In the genomic region with DNA sequence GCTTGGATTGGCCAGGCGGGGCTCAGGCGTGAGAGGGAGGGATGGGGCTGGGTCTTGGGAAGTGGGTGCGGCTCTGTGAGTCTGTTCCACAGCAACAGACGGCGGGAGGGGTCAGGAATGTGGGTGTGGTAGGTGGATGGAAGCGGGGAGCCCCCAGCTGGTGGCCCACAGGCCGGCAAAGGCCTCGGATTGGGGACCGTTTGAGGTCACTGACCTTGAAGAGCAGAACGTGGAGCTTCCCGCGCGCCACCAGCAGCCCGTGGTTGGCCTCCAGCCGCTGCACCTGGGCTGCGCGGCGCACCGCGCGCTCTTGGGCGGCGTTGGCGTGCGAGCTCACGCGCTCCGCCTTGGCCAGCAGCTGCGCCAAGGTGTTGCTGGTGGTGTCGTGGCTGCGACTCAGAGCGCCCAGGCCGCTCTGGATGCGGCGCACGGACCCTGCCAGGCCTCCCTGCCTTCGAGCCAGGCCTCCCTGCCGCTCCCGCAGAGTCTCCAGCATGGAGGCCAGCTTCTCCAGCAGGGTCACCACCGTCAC, we compare ENCODE assay signal across 8 cellular contexts. TPM values are rescaled to one million over a fixed set of nuclear protein-coding genes. Genes with fewer than 3 reads are reported as not detected.
DNase-seq lines count a peak whose midpoint lies in the region; ATAC-seq, FAIRE-seq and TF ChIP-seq lines count a peak whose summit lies in the region.

No MANE protein-coding gene starts in this region.

- peaks cover 16% of the 10 kb centered on the region for H3K36me3 Mint-ChIP-seq in activated T-helper 2 cell treated with anti-CD3 and anti-CD28 coated beads, Interferon-gamma antibody, Interleukin-2, Interleukin-4, amounts not matched to agents 10 μg/mL and 5 μg/mL and 100 μg/mL, durations not matched to agents 14 hours and 24 hours and 36 hours (ENCODE audit: low read depth)

- CTCF ChIA-PET in HepG2 (lab: Yijun Ruan, JAX; ENCODE audit: low intra/inter-chr PET ratio, low total read pairs): no interaction called here

- H3K4me3 Mint-ChIP-seq in activated T-helper 2 cell treated with anti-CD3 and anti-CD28 coated beads, Interferon-gamma antibody, Interleukin-2, Interleukin-4, amounts not matched to agents 10 μg/mL and 5 μg/mL and 100 μg/mL, durations not matched to agents 14 hours and 24 hours and 36 hours (ENCODE audit: low read depth): peak overlapping the region; percentile 87

- no TSS peak for BruUV-seq in HepG2 (replicated peaks; lab: Mats Ljungman, UMichigan)

- DNase-seq in HepG2 (ENCODE audit: low spot score) (no peak), posterior vena cava (ENCODE audit: low spot score) (peak; percentile 97), KBM-7 (no peak)
- peak; percentile 37 for DNase-seq in activated T-helper 2 cell treated with anti-CD3 and anti-CD28 coated beads, Interferon-gamma antibody, Interleukin-2, Interleukin-4, amounts not matched to agents 10 μg/mL and 5 μg/mL and 100 μg/mL, durations not matched to agents 14 hours and 24 hours and 36 hours (ENCODE audit: low spot score)
- DNase-seq in effector CD8-positive, alpha-beta T cell (lab: John Stamatoyannopoulos, UW): no peak

- TF ChIP-seq CTCF in liver (IDR thresholded peaks at IDR 0.05; ENCODE audit: low read depth, low read length, missing input control): no peak
- TF ChIP-seq CTCF in HepG2 (CRISPR knock-in tag; IDR thresholded peaks at IDR 0.05): no peak
- TF ChIP-seq CTCF in gastroesophageal sphincter (IDR thresholded peaks at IDR 0.05): no peak

- H3K27me3 ChIP-seq in liver (ENCODE audit: control insufficient read depth in 4 of 4, insufficient read depth in 4 of 4, low read length in 3 of 4) (peaks cover 0 to 4% (median 0%) of the 10 kb centered on the region in 4 donors), HepG2 (ENCODE audit: control insufficient read depth in 1 of 2, insufficient read depth in 2 of 2, low read length in 2 of 2) (peaks cover 1 to 33% of the 10 kb centered on the region in 2 experiments; a peak in 3 of 5 replicates), gastroesophageal sphincter (no peaks in the 10 kb centered on the region)

- intact Hi-C loops in HepG2 (cut with micrococcal nuclease; ENCODE audit: unreplicated experiment) (no loop called here), posterior vena cava (cut with DNase I) (loop anchor here in 1 of 2 donors (5.0 to 10.0 kb wide), 2 partner anchors 42 to 65 kb away; a partner anchor contains a TSS)
- intact Hi-C loops in activated T-helper 2 cell treated with anti-CD3 and anti-CD28 coated beads, Interferon-gamma antibody, Interleukin-2, Interleukin-4, amounts not matched to agents 10 μg/mL and 5 μg/mL and 100 μg/mL, durations not matched to agents 14 hours and 24 hours and 36 hours (cut with micrococcal nuclease): loop anchor here (1.0 to 10.0 kb wide), 10 partner anchors 31 to 695 kb away; a partner anchor contains a TSS

- H3K4me3 ChIP-seq in liver (ENCODE audit: low read depth in 1 of 3, low read length in 3 of 3) (peak overlapping the region in 2 of 3 donors; percentile 45 to 50), HepG2 (replicated peaks in 1 of 3; ENCODE audit: insufficient read depth in 1 of 3, low read depth in 2 of 3, low read length in 3 of 3) (no peak overlapping the region), gastroesophageal sphincter (peak overlapping the region; percentile 50 to 83)

- no peak for ATAC-seq in HepG2
- ATAC-seq in HG03139 (IDR thresholded peaks at IDR 0.05; ENCODE audit: unreplicated experiment): peak; percentile 40
- ATAC-seq in gastroesophageal sphincter: peak; percentile 93

- H3K79me2 ChIP-seq in HepG2 (ENCODE audit: insufficient read depth, low read length): no peaks in the 10 kb centered on the region

- no peaks in the 10 kb centered on the region for H3K9me3 Mint-ChIP-seq in activated T-helper 2 cell treated with anti-CD3 and anti-CD28 coated beads, Interferon-gamma antibody, Interleukin-2, Interleukin-4, amounts not matched to agents 10 μg/mL and 5 μg/mL and 100 μg/mL, durations not matched to agents 14 hours and 24 hours and 36 hours

- H4K20me1 ChIP-seq in HepG2 (ENCODE audit: insufficient read depth, low read length): no peaks in the 10 kb centered on the region

- WGBS in liver: 6% methylated on average over 40 of the region's 40 CpGs
- 49% methylated on average over 8 of the region's 40 CpGs for WGBS in HepG2 (ENCODE audit: low lambda C conversion rate)
- 0% methylated on average over 1 to 9 of the region's 40 CpGs for WGBS in gastroesophageal sphincter (ENCODE audit: low coverage in 1 of 2), 2 donors

- in situ Hi-C loops in HepG2 (cut with HindIII; ENCODE audit: extremely low pct_ligation_motif_present, low pct_unique_long_range_greater_than_20kb) (loop anchor here (10.0 kb wide), 1 partner anchor 295 kb away; no protein-coding TSS in a partner anchor), KBM-7 (cut with MboI; ENCODE audit: low pct_unique_long_range_greater_than_20kb, low sequenced_read_pairs) (no loop called here)

- no peaks in the 10 kb centered on the region for H3K9me3 ChIP-seq in liver (ENCODE audit: control insufficient read depth in 4 of 4, low read length in 3 of 4)
- H3K9me3 ChIP-seq in HepG2 (ENCODE audit: low read length): no peaks in the 10 kb centered on the region
- H3K9me3 ChIP-seq in gastroesophageal sphincter: no peaks in the 10 kb centered on the region

- H3K9ac ChIP-seq in liver (ENCODE audit: low read depth in 1 of 2, low read length in 2 of 2) (no peak overlapping the region), HepG2 (ENCODE audit: insufficient read depth, low read depth, low read length) (no peak overlapping the region)

- peak overlapping the region; percentile 70 to 79 for H3K27ac ChIP-seq in liver (ENCODE audit: low read depth in 1 of 2, low read length in 2 of 2)
- no peak overlapping the region for H3K27ac ChIP-seq in HepG2 (ENCODE audit: extremely low read length, insufficient read depth, low read length)
- peak overlapping the region; percentile 93 to 100 (median 99) for H3K27ac ChIP-seq in gastroesophageal sphincter

- TF ChIP-seq EP300 in HepG2 (IDR thresholded peaks at IDR 0.05; ENCODE audit: low read depth in 2 of 2, low read length in 2 of 2) (no peak), HepG2 (CRISPR knock-in tag; IDR thresholded peaks at IDR 0.05; ENCODE audit: borderline replicate concordance) (no peak), gastroesophageal sphincter (IDR thresholded peaks at IDR 0.05) (no peak)

- H3K36me3 ChIP-seq in liver (ENCODE audit: control insufficient read depth in 4 of 4, insufficient read depth in 3 of 4, low read depth in 1 of 4, low read length in 3 of 4) (no peaks in the 10 kb centered on the region), HepG2 (replicated peaks in 1 of 2; ENCODE audit: control insufficient read depth in 1 of 2, insufficient read depth in 2 of 2, low read length in 2 of 2) (no peaks in the 10 kb centered on the region), gastroesophageal sphincter (no peaks in the 10 kb centered on the region)

- peaks cover 1% of the 10 kb centered on the region for H3K27me3 Mint-ChIP-seq in activated T-helper 2 cell treated with anti-CD3 and anti-CD28 coated beads, Interferon-gamma antibody, Interleukin-2, Interleukin-4, amounts not matched to agents 10 μg/mL and 5 μg/mL and 100 μg/mL, durations not matched to agents 14 hours and 24 hours and 36 hours (ENCODE audit: low read depth)

- H3K4me2 ChIP-seq in HepG2 (ENCODE audit: low read depth, low read length): no peak overlapping the region

- TF ChIP-seq RAD21 in liver (IDR thresholded peaks at IDR 0.05) (no peak), HepG2 (CRISPR knock-in tag; IDR thresholded peaks at IDR 0.05) (no peak)

- peak overlapping the region; percentile 90 for H3K27ac Mint-ChIP-seq in activated T-helper 2 cell treated with anti-CD3 and anti-CD28 coated beads, Interferon-gamma antibody, Interleukin-2, Interleukin-4, amounts not matched to agents 10 μg/mL and 5 μg/mL and 100 μg/mL, durations not matched to agents 14 hours and 24 hours and 36 hours

- FAIRE-seq in HepG2 (lab: Jason Lieb, UNC): no peak

- H3K4me1 ChIP-seq in liver (ENCODE audit: control insufficient read depth in 4 of 4, insufficient read depth in 4 of 4, low read length in 3 of 4) (peaks cover 5 to 14% (median 8%) of the 10 kb centered on the region in 4 donors), HepG2 (ENCODE audit: insufficient read depth, low read length) (no peaks in the 10 kb centered on the region), gastroesophageal sphincter (peaks cover 4 to 70% (median 20%) of the 10 kb centered on the region in 3 donors)

- no peak overlapping the region for H2AFZ ChIP-seq in HepG2 (ENCODE audit: low read length)

- peaks cover 44% of the 10 kb centered on the region for H3K4me1 Mint-ChIP-seq in activated T-helper 2 cell treated with anti-CD3 and anti-CD28 coated beads, Interferon-gamma antibody, Interleukin-2, Interleukin-4, amounts not matched to agents 10 μg/mL and 5 μg/mL and 100 μg/mL, durations not matched to agents 14 hours and 24 hours and 36 hours (ENCODE audit: low read depth)

- POLR2A ChIA-PET in HepG2 (lab: Yijun Ruan, JAX): no interaction called here

- TF ChIP-seq POLR2A in HepG2 (IDR thresholded peaks at IDR 0.05; ENCODE audit: insufficient read depth in 1 of 2, low read depth in 2 of 2, low read length in 2 of 2) (no peak), gastroesophageal sphincter (IDR thresholded peaks at IDR 0.05) (no peak)

RNA-seq across cellular contexts. Expression of a gene that starts 0.4 kb away (rescaled TPM):
- total RNA-seq in liver (1 to 10 TPM; 4.0 to 4.4 TPM), HepG2 (2016; rRNA removed; fragmentation: Illumina TruSeq; extraction: Trizol) (not detected in 2 replicates), gastroesophageal sphincter (100 to 1,000 TPM; 164 to 313 (median 211) TPM), posterior vena cava (100 to 1,000 TPM; 156 to 166 TPM)
- polyA plus RNA-seq in liver (10 to 100 TPM in 1 of 2 donors, 1 to 10 TPM in 1; 2.5 to 13.9 TPM), HepG2 (2011; rRNA removed) (not detected in 2 replicates)
- not detected in 2 replicates for total RNA-seq in HepG2 (2016; cell fraction: cytosol; rRNA removed; fragmentation: Illumina TruSeq; extraction: Trizol; ENCODE audit: low read depth)
- not detected in 2 replicates for total RNA-seq in HepG2 (2016; cell fraction: insoluble cytoplasmic fraction; rRNA removed; fragmentation: Illumina TruSeq; extraction: Trizol)
- total RNA-seq in HepG2 (2016; cell fraction: membrane; rRNA removed; fragmentation: Illumina TruSeq; extraction: Trizol): not detected in 2 replicates
- total RNA-seq in HepG2 (2016; cell fraction: nucleus; rRNA removed; fragmentation: Illumina TruSeq; extraction: Trizol): not detected in 2 replicates
- not detected in 2 replicates for polyA plus RNA-seq in HepG2 (2011; cell fraction: cytosol; rRNA removed)
- not detected in 2 replicates for polyA plus RNA-seq in HepG2 (2011; cell fraction: nucleus; rRNA removed)
- not detected in 2 replicates for polyA plus RNA-seq in HepG2 (2012)
- not detected in 2 replicates for polyA plus RNA-seq in HepG2 (2016; cell fraction: cytosol; fragmentation: Illumina TruSeq; extraction: Trizol; ENCODE audit: low read depth)
- polyA plus RNA-seq in HepG2 (2016; cell fraction: insoluble cytoplasmic fraction; fragmentation: Illumina TruSeq; extraction: Trizol; ENCODE audit: low read depth): not detected in 2 replicates
- not detected in 2 replicates for polyA plus RNA-seq in HepG2 (2016; cell fraction: membrane; fragmentation: Illumina TruSeq; extraction: Trizol; ENCODE audit: low read depth)
- polyA plus RNA-seq in HepG2 (2016; cell fraction: nucleus; fragmentation: Illumina TruSeq; extraction: Trizol; ENCODE audit: insufficient read depth, low read depth): not detected in 2 replicates
- 8.6 TPM in 1 of 2 replicates, not detected in the other for polyA minus RNA-seq in HepG2 (2011; rRNA and poly(A)+ RNA removed; ENCODE audit: low replicate concordance)
- polyA minus RNA-seq in HepG2 (2011; cell fraction: cytosol; rRNA and poly(A)+ RNA removed): not detected in 2 replicates
- not detected in 2 replicates for polyA minus RNA-seq in HepG2 (2011; cell fraction: nucleus; rRNA and poly(A)+ RNA removed)
- total RNA-seq in activated T-helper 2 cell treated with anti-CD3 and anti-CD28 coated beads, Interferon-gamma antibody, Interleukin-2, Interleukin-4, amounts not matched to agents 10 μg/mL and 5 μg/mL and 100 μg/mL, durations not matched to agents 14 hours and 24 hours and 36 hours: 83.1 and 84.3 TPM in 2 replicates

Comparison
In these comparisons a context has a peak if more than half of its experiments do, and no peak if none do; other contexts are left out.
1. H3K4me3 ChIP-seq: peak in liver (2 of 3) and gastroesophageal sphincter (2 of 2); none in HepG2 (0 of 3).
2. DNase-seq: peak in activated T-helper 2 cell treated with anti-CD3 and anti-CD28 coated beads, Interferon-gamma antibody, Interleukin-2, Interleukin-4, amounts not matched to agents 10 μg/mL and 5 μg/mL and 100 μg/mL, durations not matched to agents 14 hours and 24 hours and 36 hours (single experiment) and posterior vena cava (single experiment); none in HepG2 (single experiment), KBM-7 (single experiment) and effector CD8-positive, alpha-beta T cell (single experiment).
3. RNA of a gene that starts 0.4 kb away (total RNA-seq): 164 to 313 TPM in gastroesophageal sphincter, 156 to 166 TPM in posterior vena cava and 83.1 to 84.3 TPM in activated T-helper 2 cell treated with anti-CD3 and anti-CD28 coated beads, Interferon-gamma antibody, Interleukin-2, Interleukin-4, amounts not matched to agents 10 μg/mL and 5 μg/mL and 100 μg/mL, durations not matched to agents 14 hours and 24 hours and 36 hours; 4.0 to 4.4 TPM in liver and not detected in HepG2; every median in the first group is over 10 times any median in the second.